3 cellular contexts compared by ENCODE assay signal in genomic region chr1:96357132-96357531, GRCh38.
A peak's percentile ranks its signal among the peaks of the same experiment; 100 is the strongest.
TF ChIP-seq lines count a peak whose summit lies in the region.

No MANE protein-coding gene starts in this region.

TF ChIP-seq in A549, 52 proteins besides CTCF, POLR2A, EP300 and RAD21:
- TF ChIP-seq FOSL2 (IDR thresholded peaks at IDR 0.05) = no peak
- TF ChIP-seq FOSL2 (CRISPR knock-in tag; IDR thresholded peaks at IDR 0.05) = peak; percentile 18; the same call in 1 of the 2 replicates
- no peak for TF ChIP-seq KDM1A (IDR thresholded peaks at IDR 0.05; ENCODE audit: low read depth)

TF ChIP-seq in IMR-90, 13 proteins besides CTCF, POLR2A, EP300 and RAD21:
- TF ChIP-seq ELK1 (IDR thresholded peaks at IDR 0.05; ENCODE audit: borderline replicate concordance, low read depth, low read length) (no peak), MAZ (IDR thresholded peaks at IDR 0.05; ENCODE audit: borderline replicate concordance, low read depth, low read length) (no peak), CHD1 (IDR thresholded peaks at IDR 0.05; ENCODE audit: low read depth, low read length) (no peak), BHLHE40 (IDR thresholded peaks at IDR 0.05; ENCODE audit: low read depth, low read length) (no peak), MAFK (IDR thresholded peaks at IDR 0.05; ENCODE audit: low read depth, low read length) (no peak), CEBPB (IDR thresholded peaks at IDR 0.05; ENCODE audit: low read depth, low read length) (no peak), USF2 (IDR thresholded peaks at IDR 0.05; ENCODE audit: low read depth, low read length) (no peak), NFE2L2 (IDR thresholded peaks at IDR 0.05; ENCODE audit: low read depth, low read length) (no peak), FOS (IDR thresholded peaks at IDR 0.05; ENCODE audit: low read depth, low read length) (no peak), SMC3 (IDR thresholded peaks at IDR 0.05; ENCODE audit: low read depth, low read length) (no peak), MXI1 (IDR thresholded peaks at IDR 0.05; ENCODE audit: borderline replicate concordance, low read depth, low read length) (no peak), RCOR1 (IDR thresholded peaks at IDR 0.05; ENCODE audit: insufficient replicate concordance, low read length) (no peak), RFX5 (IDR thresholded peaks at IDR 0.05; ENCODE audit: low read depth, low read length) (no peak)

TF ChIP-seq in endothelial cell of umbilical vein, 7 proteins besides CTCF, POLR2A, EP300 and RAD21:
- no peak for TF ChIP-seq EZH2 (IDR thresholded peaks at IDR 0.05; ENCODE audit: borderline replicate concordance, low read depth, low read length, severe bottlenecking)
- no peak for TF ChIP-seq POLR2AphosphoS5 (IDR thresholded peaks at IDR 0.05; ENCODE audit: insufficient read depth, low read depth, low read length)
- TF ChIP-seq JUN (IDR thresholded peaks at IDR 0.05; ENCODE audit: borderline replicate concordance, insufficient read depth, insufficient read length, low read depth) = peak; percentile 35
- no peak for TF ChIP-seq MAX (IDR thresholded peaks at IDR 0.05; ENCODE audit: insufficient read depth, insufficient read length)
- peak; percentile 44 for TF ChIP-seq FOS (IDR thresholded peaks at IDR 0.05; ENCODE audit: borderline replicate concordance, insufficient read depth, low read length)
- no peak for TF ChIP-seq GATA2 (IDR thresholded peaks at IDR 0.05; ENCODE audit: insufficient read depth, insufficient read length, low read depth, low read length)
- no peak for TF ChIP-seq MYC (IDR thresholded peaks at IDR 0.05; ENCODE audit: low read depth, low read length)
